In the genomic region with DNA sequence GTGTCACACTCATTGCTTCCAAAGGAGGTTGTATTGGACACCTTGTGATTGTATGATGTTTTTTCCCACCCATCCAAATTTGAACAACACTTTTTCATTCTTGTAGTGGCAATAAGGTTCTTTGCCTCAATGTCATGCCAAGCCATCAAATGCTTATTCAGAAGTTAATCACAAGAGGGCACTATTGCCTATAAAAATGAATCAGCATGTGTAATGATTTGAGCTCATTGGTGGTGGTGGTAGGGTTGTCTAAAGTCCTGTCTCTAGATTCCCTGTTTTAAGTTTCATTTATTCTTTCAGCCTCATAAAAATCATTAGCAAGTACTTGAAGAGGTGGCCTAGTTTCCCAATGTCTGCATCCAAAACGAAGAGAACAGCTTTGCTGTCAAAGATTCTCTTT, we compare ENCODE assay signal across 1 cellular context.
TF ChIP-seq lines count a peak whose summit lies in the region.

No MANE protein-coding gene starts in this region.

TF ChIP-seq in GM23338, 12 proteins besides CTCF, POLR2A, EP300 and RAD21 (continued from another document):
- no peak for TF ChIP-seq ZNF462 (CRISPR knock-in tag; IDR thresholded peaks at IDR 0.05)
